In genomic region chr19:5028229-5028886, GRCh38 we compare ENCODE assay signal across 15 cellular contexts. TPM values are rescaled to one million over a fixed set of nuclear protein-coding genes. Genes with fewer than 3 reads are reported as not detected.
DNase-seq lines count a peak whose midpoint lies in the region; ATAC-seq and TF ChIP-seq lines count a peak whose summit lies in the region.
"Had no signal": no experiment of that assay in that cellular context is flagged by ENCODE, and none has a peak within 500 bp of the region (broad histone marks: within the 10 kb centered on the region; RNA-seq: fewer than 3 reads in every experiment).

No MANE protein-coding gene starts in this region.

- peaks cover 16% of the 10 kb centered on the region for H3K79me2 ChIP-seq in trophoblast cell (ENCODE audit: control insufficient read depth, insufficient read depth, low read length, poor library complexity)

- no peak overlapping the region for H2BK5ac ChIP-seq in trophoblast cell (ENCODE audit: low read depth, low read length, poor library complexity)

- H3K36me3 Mint-ChIP-seq in central memory CD8-positive, alpha-beta T cell (ENCODE audit: insufficient read depth): peaks cover 5% of the 10 kb centered on the region
- H3K36me3 Mint-ChIP-seq in stimulated activated naive B cell treated with anti-CD40 and anti-IgM and Interleukin-4, amounts not matched to agents 10 μg/mL and 1 μg/mL and 100 μg/mL, for 72 hours: peaks cover 2 to 3% of the 10 kb centered on the region in 2 donors
- no peaks in the 10 kb centered on the region for H3K36me3 Mint-ChIP-seq in activated CD4-positive, alpha-beta T cell treated with anti-CD3 and anti-CD28 coated beads, Interleukin-2, amount 10 ng/mL, durations not matched to agents 7 days and 5 days (ENCODE audit: low read depth)

- H3K9ac ChIP-seq in trophoblast cell (ENCODE audit: low read length): no peak overlapping the region

- no peak overlapping the region for H3K23ac ChIP-seq in trophoblast cell (ENCODE audit: low read length)

- POLR2A ChIA-PET in RWPE1 (lab: Yijun Ruan, JAX; ENCODE audit: low non-redundant PET): no interaction called here
- POLR2A ChIA-PET in activated CD4-positive, alpha-beta T cell treated with anti-CD3 and anti-CD28 coated beads, Interleukin-2, amount 10 ng/mL, durations not matched to agents 7 days and 5 days (lab: Charles Lee): no interaction called here

- no CpG with 5 or more reads among the region's 15 CpGs for WGBS in trophoblast cell (ENCODE audit: extremely low coverage, insufficient coverage, insufficient read length)

- no peak for ATAC-seq in central memory CD8-positive, alpha-beta T cell (replicated peaks; ENCODE audit: extremely low read depth, poor library complexity, severe bottlenecking)
- ATAC-seq in stimulated activated naive B cell treated with anti-CD40 and anti-IgM and Interleukin-4, amounts not matched to agents 10 μg/mL and 1 μg/mL and 100 μg/mL, for 72 hours (replicated peaks): no peak
- ATAC-seq: CD8-positive, alpha-beta T cell; Right ventricle myocardium inferior had no signal

- no peak overlapping the region for H3K14ac ChIP-seq in trophoblast cell (ENCODE audit: low read length)

- no peak overlapping the region for H4K91ac ChIP-seq in trophoblast cell (ENCODE audit: low read depth, low read length)

- H2AK5ac ChIP-seq in trophoblast cell (ENCODE audit: low read length): no peak overlapping the region

- no peak overlapping the region for H3K4me2 ChIP-seq in trophoblast cell (ENCODE audit: low read length)

- H3K4me3 ChIP-seq in trophoblast cell (ENCODE audit: low read depth, low read length): no peak overlapping the region
- H3K4me3 ChIP-seq: Peyer's patch had no signal

- H3K9me3 Mint-ChIP-seq in central memory CD8-positive, alpha-beta T cell: no peaks in the 10 kb centered on the region
- H3K9me3 Mint-ChIP-seq in stimulated activated naive B cell treated with anti-CD40 and anti-IgM and Interleukin-4, amounts not matched to agents 10 μg/mL and 1 μg/mL and 100 μg/mL, for 72 hours: no peaks in the 10 kb centered on the region
- no peaks in the 10 kb centered on the region for H3K9me3 Mint-ChIP-seq in activated CD4-positive, alpha-beta T cell treated with anti-CD3 and anti-CD28 coated beads, Interleukin-2, amount 10 ng/mL, durations not matched to agents 7 days and 5 days
- H3K9me3 Mint-ChIP-seq: CD8-positive, alpha-beta T cell; H9 had no signal

- no peak overlapping the region for H3K4me3 Mint-ChIP-seq in central memory CD8-positive, alpha-beta T cell
- no peak overlapping the region for H3K4me3 Mint-ChIP-seq in stimulated activated naive B cell treated with anti-CD40 and anti-IgM and Interleukin-4, amounts not matched to agents 10 μg/mL and 1 μg/mL and 100 μg/mL, for 72 hours
- no peak overlapping the region for H3K4me3 Mint-ChIP-seq in activated CD4-positive, alpha-beta T cell treated with anti-CD3 and anti-CD28 coated beads, Interleukin-2, amount 10 ng/mL, durations not matched to agents 7 days and 5 days
- H3K4me3 Mint-ChIP-seq: CD8-positive, alpha-beta T cell; H9 had no signal

- H3K27me3 ChIP-seq in trophoblast cell (ENCODE audit: insufficient read depth, low read length): no peaks in the 10 kb centered on the region
- H3K27me3 ChIP-seq: BE2C, Peyer's patch had no signal

- H3K27ac ChIP-seq in C4-2B (peak overlapping the region; percentile 29), RWPE1 (peak overlapping the region; percentile 22), trophoblast cell (ENCODE audit: low read depth, low read length) (no peak overlapping the region)
- H3K27ac ChIP-seq: Peyer's patch had no signal

- peaks cover 9 to 11% of the 10 kb centered on the region in 2 experiments for H3K4me1 ChIP-seq in trophoblast cell (ENCODE audit: control insufficient read depth in 1 of 2, insufficient read depth in 2 of 2, low read length in 2 of 2)

- H3K18ac ChIP-seq in trophoblast cell (ENCODE audit: low read length): peak overlapping the region; percentile 43

- H3K36me3 ChIP-seq in trophoblast cell (ENCODE audit: control insufficient read depth in 1 of 2, insufficient read depth in 2 of 2, low read length in 2 of 2): peaks cover 14 to 16% of the 10 kb centered on the region in 2 experiments

- H3K9me3 ChIP-seq in trophoblast cell (ENCODE audit: insufficient read depth, low read depth, low read length): no peaks in the 10 kb centered on the region
- H3K9me3 ChIP-seq: BE2C, Peyer's patch had no signal

- H3K4ac ChIP-seq in trophoblast cell (ENCODE audit: low read depth, low read length): peak overlapping the region; percentile 87

- H3K4me1 Mint-ChIP-seq in central memory CD8-positive, alpha-beta T cell: peaks cover 11% of the 10 kb centered on the region
- H3K4me1 Mint-ChIP-seq in stimulated activated naive B cell treated with anti-CD40 and anti-IgM and Interleukin-4, amounts not matched to agents 10 μg/mL and 1 μg/mL and 100 μg/mL, for 72 hours: peaks cover 14 to 32% of the 10 kb centered on the region in 2 donors
- no peaks in the 10 kb centered on the region for H3K4me1 Mint-ChIP-seq in activated CD4-positive, alpha-beta T cell treated with anti-CD3 and anti-CD28 coated beads, Interleukin-2, amount 10 ng/mL, durations not matched to agents 7 days and 5 days

- no peak overlapping the region for H4K12ac ChIP-seq in trophoblast cell (ENCODE audit: low read depth, low read length)

- H3K27me3 Mint-ChIP-seq in central memory CD8-positive, alpha-beta T cell: no peaks in the 10 kb centered on the region
- H3K27me3 Mint-ChIP-seq in stimulated activated naive B cell treated with anti-CD40 and anti-IgM and Interleukin-4, amounts not matched to agents 10 μg/mL and 1 μg/mL and 100 μg/mL, for 72 hours: no peaks in the 10 kb centered on the region
- H3K27me3 Mint-ChIP-seq in activated CD4-positive, alpha-beta T cell treated with anti-CD3 and anti-CD28 coated beads, Interleukin-2, amount 10 ng/mL, durations not matched to agents 7 days and 5 days: no peaks in the 10 kb centered on the region

- CTCF ChIA-PET in RWPE1 (lab: Yijun Ruan, JAX): interaction anchor here (0.6 kb wide), 1 partner anchor 49 kb away, joined by 3 read pairs; no protein-coding TSS in a partner anchor
- CTCF ChIA-PET in activated CD4-positive, alpha-beta T cell treated with anti-CD3 and anti-CD28 coated beads, Interleukin-2, amount 10 ng/mL, durations not matched to agents 7 days and 5 days (lab: Charles Lee): no interaction called here

- no peak overlapping the region for H4K8ac ChIP-seq in trophoblast cell (ENCODE audit: low read depth, low read length)

- TF ChIP-seq CTCF in C4-2B (conservative IDR thresholded peaks at IDR 0.05) (no peak), RWPE1 (conservative IDR thresholded peaks at IDR 0.05; ENCODE audit: low read depth) (no peak)

- no peaks in the 10 kb centered on the region for H3K79me1 ChIP-seq in trophoblast cell (ENCODE audit: low read length)

- no peak overlapping the region for H2BK12ac ChIP-seq in trophoblast cell (ENCODE audit: low read length)

- H3K27ac Mint-ChIP-seq in central memory CD8-positive, alpha-beta T cell (ENCODE audit: low read depth): peak overlapping the region; percentile 3
- no peak overlapping the region for H3K27ac Mint-ChIP-seq in stimulated activated naive B cell treated with anti-CD40 and anti-IgM and Interleukin-4, amounts not matched to agents 10 μg/mL and 1 μg/mL and 100 μg/mL, for 72 hours
- H3K27ac Mint-ChIP-seq in activated CD4-positive, alpha-beta T cell treated with anti-CD3 and anti-CD28 coated beads, Interleukin-2, amount 10 ng/mL, durations not matched to agents 7 days and 5 days: no peak overlapping the region

- no peak overlapping the region for H2AFZ ChIP-seq in trophoblast cell (ENCODE audit: insufficient read depth, low read length, poor library complexity)

- no peak overlapping the region for H2BK120ac ChIP-seq in trophoblast cell (ENCODE audit: insufficient read depth, low read length, poor library complexity)

- DNase-seq in RWPE1 (ENCODE audit: low spot score) (no peak), trophoblast cell (no peak), NOMO-1 treated with dmso at 0.1 percent for 144 hours (lab: John Stamatoyannopoulos, UW; ENCODE audit: unreplicated experiment) (no peak)
- no peak for DNase-seq in central memory CD8-positive, alpha-beta T cell (ENCODE audit: low spot score in 2 of 2)
- DNase-seq in stimulated activated naive B cell treated with anti-CD40 and anti-IgM and Interleukin-4, amounts not matched to agents 10 μg/mL and 1 μg/mL and 100 μg/mL, for 72 hours: no peak
- no peak for DNase-seq in activated CD4-positive, alpha-beta T cell treated with anti-CD3 and anti-CD28 coated beads, Interleukin-2, amount 10 ng/mL, durations not matched to agents 7 days and 5 days
- DNase-seq: BE2C; CD8-positive, alpha-beta T cell; DMS53; H9; NCI-H1105; NCI-H2081 treated with DMSO at 0.1 percent for 48 hours; Peyer's patch had no signal

RNA-seq across cellular contexts. Expression of gene KDM4B, which starts 59.4 kb away (rescaled TPM):
- polyA plus RNA-seq in trophoblast cell (2013): 37.1 and 37.3 TPM in 2 replicates
- total RNA-seq in activated CD4-positive, alpha-beta T cell treated with anti-CD3 and anti-CD28 coated beads, Interleukin-2, amount 10 ng/mL, durations not matched to agents 7 days and 5 days: 10 to 100 TPM; 37.1 to 40.2 TPM
